ENCODE assay signal across 20 cellular contexts in the genomic region with DNA sequence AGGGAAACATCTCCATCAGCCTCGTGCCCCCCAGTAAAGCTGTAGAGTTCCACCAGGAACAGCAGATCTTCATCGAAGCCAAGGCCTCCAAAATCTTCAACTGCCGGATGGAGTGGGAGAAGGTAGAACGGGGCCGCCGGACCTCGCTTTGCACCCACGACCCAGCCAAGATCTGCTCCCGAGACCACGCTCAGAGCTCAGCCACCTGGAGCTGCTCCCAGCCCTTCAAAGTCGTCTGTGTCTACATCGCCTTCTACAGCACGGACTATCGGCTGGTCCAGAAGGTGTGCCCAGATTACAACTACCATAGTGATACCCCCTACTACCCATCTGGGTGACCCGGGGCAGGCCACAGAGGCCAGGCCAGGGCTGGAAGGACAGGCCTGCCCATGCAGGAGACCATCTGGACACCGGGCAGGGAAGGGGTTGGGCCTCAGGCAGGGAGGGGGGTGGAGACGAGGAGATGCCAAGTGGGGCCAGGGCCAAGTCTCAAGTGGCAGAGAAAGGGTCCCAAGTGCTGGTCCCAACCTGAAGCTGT. TPM values are rescaled to one million over a fixed set of nuclear protein-coding genes. Genes with fewer than 3 reads are reported as not detected.
"Had no signal": no experiment of that assay in that cellular context is flagged by ENCODE, and none has a peak within 500 bp of the region (broad histone marks: within the 10 kb centered on the region; RNA-seq: fewer than 3 reads in every experiment).

No MANE protein-coding gene starts in this region.

- H3K4me1 ChIP-seq: psoas muscle had no signal

- H3K36me3 ChIP-seq: right lobe of liver had no signal

- H3K27me3 ChIP-seq: dorsolateral prefrontal cortex, testis had no signal

- FAIRE-seq: islet of Langerhans had no signal

- DNase-seq: cortex of kidney; dorsolateral prefrontal cortex; effector CD8-positive, alpha-beta T cell; foreskin melanocyte; hippocampal formation; mammary epithelial cell; mucosa of descending colon; retina; right lobe of liver; stimulated activated CD4-positive, alpha-beta T cell treated with anti-CD3 and anti-CD28 coated beads, Interleukin-4, amount 100 ng/mL, for 1 hour; stimulated activated CD8-positive, alpha-beta memory T cell treated with anti-CD3 and anti-CD28 coated beads, Interleukin-4, amount 100 ng/mL, for 48 hours; stimulated activated naive CD8-positive, alpha-beta T cell treated with anti-CD3 and anti-CD28 coated beads, Interleukin-15, Interleukin-2, amounts not matched to agents 100 U/mL and 50 U/mL, for 24 hours; testis; trophoblast cell had no signal

- ATAC-seq: left lobe of liver; mucosa of descending colon; natural killer cell treated with Interleukin-12 subunit alpha and Interleukin-12 subunit beta and Interleukin-15 and Interleukin-18, amount 100 ng/mL, for 72 hours; psoas muscle; right lobe of liver; stimulated activated effector memory CD8-positive, alpha-beta T cell treated with anti-CD3 and anti-CD28 coated beads, Interleukin-12 subunit alpha, Interleukin-12 subunit beta, amount 100 ng/mL, for 72 hours; stimulated activated naive CD8-positive, alpha-beta T cell treated with anti-CD3 and anti-CD28 coated beads, Interleukin-15, Interleukin-2, amounts not matched to agents 100 U/mL and 50 U/mL, for 24 hours had no signal

- H3K4me3 ChIP-seq: mucosa of descending colon, psoas muscle, right lobe of liver, testis had no signal

- H3K27ac ChIP-seq: psoas muscle, right lobe of liver, testis had no signal

- H3K9me3 ChIP-seq: mucosa of descending colon, psoas muscle, right lobe of liver, testis had no signal

RNA-seq across cellular contexts. Expression of a gene that starts 3.4 kb away (rescaled TPM):
- total RNA-seq: myocyte; natural killer cell treated with Interleukin-12 subunit alpha and Interleukin-12 subunit beta and Interleukin-15 and Interleukin-18, amount 100 ng/mL, for 72 hours had no signal
